19 cellular contexts compared by ENCODE assay signal in the genomic region with DNA sequence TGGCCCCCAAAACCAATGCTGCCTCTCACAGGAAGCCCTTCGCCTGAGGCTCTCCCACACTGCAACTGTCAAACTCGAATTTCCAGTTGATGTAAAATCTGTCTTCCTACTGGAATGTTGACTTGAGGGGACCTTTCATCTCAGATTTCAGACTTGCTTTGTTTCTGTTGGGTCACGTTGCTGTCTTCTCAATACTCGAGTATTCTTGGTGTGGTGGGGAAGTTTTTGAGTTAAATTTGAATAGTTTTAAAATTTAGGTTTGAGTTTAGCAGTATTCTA. TPM values are rescaled to one million over a fixed set of nuclear protein-coding genes. Genes with fewer than 3 reads are reported as not detected.
DNase-seq lines count a peak whose midpoint lies in the region; ATAC-seq and TF ChIP-seq lines count a peak whose summit lies in the region.
"Had no signal": no experiment of that assay in that cellular context is flagged by ENCODE, and none has a peak within 500 bp of the region (broad histone marks: within the 10 kb centered on the region; RNA-seq: fewer than 3 reads in every experiment).

No MANE protein-coding gene starts in this region.

- DNase-seq in ELF-1 (ENCODE audit: low read depth, low spot score) = peak; percentile 57
- peak; percentile 70 to 90 for DNase-seq in PC-9
- no peak for DNase-seq in mesothelial cell of epicardium (ENCODE audit: low spot score in 2 of 2, unreplicated experiment in 2 of 2)
- no peak for DNase-seq in NCI-H1930 (lab: John Stamatoyannopoulos, UW)
- DNase-seq in SIG-M5 treated with dmso at 0.1 percent for 504 hours (lab: John Stamatoyannopoulos, UW; ENCODE audit: unreplicated experiment) = no peak
- DNase-seq in NCI-H226 = no peak
- DNase-seq: CD8-positive, alpha-beta memory T cell; DMS53; GF-D8; Kasumi-1; MG63; NCI-H1048; NCI-H1417 treated with DMSO at 0.1 percent for 48 hours; NCI-H187; NCI-H2171 treated with DMSO at 0.1 percent for 48 hours; NCI-H446 had no signal

- H3F3A ChIP-seq in PC-9 (ENCODE audit: insufficient read depth, low read depth) = peaks cover 36% of the 10 kb centered on the region

- CTCF ChIA-PET in PC-9 (lab: Charles Lee) = interaction anchor here (1.7 kb wide), 1 partner anchor 46 kb away, joined by 3 read pairs; no protein-coding TSS in a partner anchor

- no TSS peak for BruUV-seq in PC-9 (replicated peaks; lab: Mats Ljungman, UMichigan)

- no peak overlapping the region for H3K4me3 Mint-ChIP-seq in mesothelial cell of epicardium
- H3K4me3 Mint-ChIP-seq: CD8-positive, alpha-beta memory T cell had no signal

- H3K4me2 ChIP-seq in PC-9 = peak overlapping the region; percentile 85

- no peaks in the 10 kb centered on the region for H3K9me2 ChIP-seq in PC-9 (ENCODE audit: insufficient read depth)

- H3K4me3 ChIP-seq in PC-9 = peak overlapping the region; percentile 49
- H3K4me3 ChIP-seq: MG63 had no signal

- peaks cover 95% of the 10 kb centered on the region for H3K79me2 ChIP-seq in PC-9 (ENCODE audit: low read depth)

- H3K27ac Mint-ChIP-seq in mesothelial cell of epicardium = peak overlapping the region; percentile 64
- H3K27ac Mint-ChIP-seq: CD8-positive, alpha-beta memory T cell had no signal

- no peaks in the 10 kb centered on the region for H3K9me3 ChIP-seq in PC-9 (ENCODE audit: insufficient read depth, low read depth)
- H3K9me3 ChIP-seq: MG63 had no signal

- H3K27me3 Mint-ChIP-seq in mesothelial cell of epicardium (ENCODE audit: low read depth) = no peaks in the 10 kb centered on the region

- peaks cover 23% of the 10 kb centered on the region for H4K20me1 ChIP-seq in PC-9 (ENCODE audit: insufficient read depth)

- H3K4me1 Mint-ChIP-seq in mesothelial cell of epicardium = peaks cover 41% of the 10 kb centered on the region

- no peaks in the 10 kb centered on the region for H3K9me3 Mint-ChIP-seq in mesothelial cell of epicardium
- H3K9me3 Mint-ChIP-seq: CD8-positive, alpha-beta memory T cell had no signal

- H2AFZ ChIP-seq in PC-9 = no peak overlapping the region

- peak overlapping the region; percentile 91 for H3K27ac ChIP-seq in PC-9

- H3K36me3 Mint-ChIP-seq in mesothelial cell of epicardium = no peaks in the 10 kb centered on the region
- H3K36me3 Mint-ChIP-seq: CD8-positive, alpha-beta memory T cell had no signal

- H3K27me3 ChIP-seq in PC-9 (ENCODE audit: insufficient read depth, low read depth) = no peaks in the 10 kb centered on the region
- H3K27me3 ChIP-seq: MG63 had no signal

- TF ChIP-seq CTCF in PC-9 (conservative IDR thresholded peaks at IDR 0.05) = no peak
- no peak for TF ChIP-seq CTCF in mesothelial cell of epicardium (IDR thresholded peaks at IDR 0.05; ENCODE audit: unreplicated experiment)

- H3K4me1 ChIP-seq in PC-9 (replicated peaks; ENCODE audit: insufficient read depth) = peaks cover 58% of the 10 kb centered on the region

- intact Hi-C loops in PC-9 (cut with micrococcal nuclease; ENCODE audit: unreplicated experiment) = loop anchor here (1.0 to 5.0 kb wide), 4 partner anchors 48 to 373 kb away; no protein-coding TSS in a partner anchor

- 0 out of 2 replicates have a peak, but pooled peaks cover 4% of the 10 kb centered on the region for H3K36me3 ChIP-seq in PC-9 (ENCODE audit: low read depth)
- H3K36me3 ChIP-seq: MG63 had no signal

- ATAC-seq in SK-N-SH treated with all-trans-retinoic acid at 6 μM for 48 hours = no peak
- ATAC-seq: Right ventricle myocardium inferior had no signal

- POLR2A ChIA-PET in PC-9 (lab: Charles Lee; ENCODE audit: unreplicated experiment) = no interaction called here

TF ChIP-seq in SK-N-SH treated with all-trans-retinoic acid at 6 μM for 48 hours, 23 proteins besides CTCF, POLR2A, EP300 and RAD21:
- TF ChIP-seq ARNTL (CRISPR knock-in tag; IDR thresholded peaks at IDR 0.05; ENCODE audit: borderline replicate concordance, low read depth) (no peak), ZFP30 (CRISPR knock-in tag; IDR thresholded peaks at IDR 0.05) (no peak), ZFP3 (CRISPR knock-in tag; IDR thresholded peaks at IDR 0.05) (no peak), SNAI2 (CRISPR knock-in tag; IDR thresholded peaks at IDR 0.05) (no peak), TCF4 (CRISPR knock-in tag; IDR thresholded peaks at IDR 0.05; ENCODE audit: borderline replicate concordance) (no peak), ISL1 (CRISPR knock-in tag; IDR thresholded peaks at IDR 0.05) (no peak), TOX (CRISPR knock-in tag; IDR thresholded peaks at IDR 0.05; ENCODE audit: borderline replicate concordance) (no peak)
- TF ChIP-seq, protein P1, sequence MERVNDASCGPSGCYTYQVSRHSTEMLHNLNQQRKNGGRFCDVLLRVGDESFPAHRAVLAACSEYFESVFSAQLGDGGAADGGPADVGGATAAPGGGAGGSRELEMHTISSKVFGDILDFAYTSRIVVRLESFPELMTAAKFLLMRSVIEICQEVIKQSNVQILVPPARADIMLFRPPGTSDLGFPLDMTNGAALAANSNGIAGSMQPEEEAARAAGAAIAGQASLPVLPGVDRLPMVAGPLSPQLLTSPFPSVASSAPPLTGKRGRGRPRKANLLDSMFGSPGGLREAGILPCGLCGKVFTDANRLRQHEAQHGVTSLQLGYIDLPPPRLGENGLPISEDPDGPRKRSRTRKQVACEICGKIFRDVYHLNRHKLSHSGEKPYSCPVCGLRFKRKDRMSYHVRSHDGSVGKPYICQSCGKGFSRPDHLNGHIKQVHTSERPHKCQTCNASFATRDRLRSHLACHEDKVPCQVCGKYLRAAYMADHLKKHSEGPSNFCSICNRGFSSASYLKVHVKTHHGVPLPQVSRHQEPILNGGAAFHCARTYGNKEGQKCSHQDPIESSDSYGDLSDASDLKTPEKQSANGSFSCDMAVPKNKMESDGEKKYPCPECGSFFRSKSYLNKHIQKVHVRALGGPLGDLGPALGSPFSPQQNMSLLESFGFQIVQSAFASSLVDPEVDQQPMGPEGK (CRISPR knock-in tag; IDR thresholded peaks at IDR 0.05; ENCODE audit: borderline replicate concordance) = no peak
- TF ChIP-seq, protein P2, sequence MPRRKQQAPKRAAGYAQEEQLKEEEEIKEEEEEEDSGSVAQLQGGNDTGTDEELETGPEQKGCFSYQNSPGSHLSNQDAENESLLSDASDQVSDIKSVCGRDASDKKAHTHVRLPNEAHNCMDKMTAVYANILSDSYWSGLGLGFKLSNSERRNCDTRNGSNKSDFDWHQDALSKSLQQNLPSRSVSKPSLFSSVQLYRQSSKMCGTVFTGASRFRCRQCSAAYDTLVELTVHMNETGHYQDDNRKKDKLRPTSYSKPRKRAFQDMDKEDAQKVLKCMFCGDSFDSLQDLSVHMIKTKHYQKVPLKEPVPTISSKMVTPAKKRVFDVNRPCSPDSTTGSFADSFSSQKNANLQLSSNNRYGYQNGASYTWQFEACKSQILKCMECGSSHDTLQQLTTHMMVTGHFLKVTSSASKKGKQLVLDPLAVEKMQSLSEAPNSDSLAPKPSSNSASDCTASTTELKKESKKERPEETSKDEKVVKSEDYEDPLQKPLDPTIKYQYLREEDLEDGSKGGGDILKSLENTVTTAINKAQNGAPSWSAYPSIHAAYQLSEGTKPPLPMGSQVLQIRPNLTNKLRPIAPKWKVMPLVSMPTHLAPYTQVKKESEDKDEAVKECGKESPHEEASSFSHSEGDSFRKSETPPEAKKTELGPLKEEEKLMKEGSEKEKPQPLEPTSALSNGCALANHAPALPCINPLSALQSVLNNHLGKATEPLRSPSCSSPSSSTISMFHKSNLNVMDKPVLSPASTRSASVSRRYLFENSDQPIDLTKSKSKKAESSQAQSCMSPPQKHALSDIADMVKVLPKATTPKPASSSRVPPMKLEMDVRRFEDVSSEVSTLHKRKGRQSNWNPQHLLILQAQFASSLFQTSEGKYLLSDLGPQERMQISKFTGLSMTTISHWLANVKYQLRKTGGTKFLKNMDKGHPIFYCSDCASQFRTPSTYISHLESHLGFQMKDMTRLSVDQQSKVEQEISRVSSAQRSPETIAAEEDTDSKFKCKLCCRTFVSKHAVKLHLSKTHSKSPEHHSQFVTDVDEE (CRISPR knock-in tag; IDR thresholded peaks at IDR 0.05) = no peak
- TF ChIP-seq, protein P3, sequence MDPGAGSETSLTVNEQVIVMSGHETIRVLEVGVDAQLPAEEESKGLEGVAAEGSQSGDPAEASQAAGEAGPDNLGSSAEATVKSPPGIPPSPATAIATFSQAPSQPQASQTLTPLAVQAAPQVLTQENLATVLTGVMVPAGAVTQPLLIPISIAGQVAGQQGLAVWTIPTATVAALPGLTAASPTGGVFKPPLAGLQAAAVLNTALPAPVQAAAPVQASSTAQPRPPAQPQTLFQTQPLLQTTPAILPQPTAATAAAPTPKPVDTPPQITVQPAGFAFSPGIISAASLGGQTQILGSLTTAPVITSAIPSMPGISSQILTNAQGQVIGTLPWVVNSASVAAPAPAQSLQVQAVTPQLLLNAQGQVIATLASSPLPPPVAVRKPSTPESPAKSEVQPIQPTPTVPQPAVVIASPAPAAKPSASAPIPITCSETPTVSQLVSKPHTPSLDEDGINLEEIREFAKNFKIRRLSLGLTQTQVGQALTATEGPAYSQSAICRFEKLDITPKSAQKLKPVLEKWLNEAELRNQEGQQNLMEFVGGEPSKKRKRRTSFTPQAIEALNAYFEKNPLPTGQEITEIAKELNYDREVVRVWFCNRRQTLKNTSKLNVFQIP (CRISPR knock-in tag; IDR thresholded peaks at IDR 0.05; ENCODE audit: borderline replicate concordance, low read depth) = no peak
TF ChIP-seq in SK-N-SH treated with all-trans-retinoic acid at 6 μM for 48 hours: peak in this region for 0.

RNA-seq across cellular contexts. Expression of a gene that starts 50.8 kb away (rescaled TPM):
- total RNA-seq in PC-9 (2021) (91.4 and 107 TPM in 2 replicates), mesothelial cell of epicardium (41.1 to 44.0 TPM (median 41.5 TPM) in 3 replicates)
- total RNA-seq: OCI-LY7 had no signal

Comparison
In these comparisons a context has a peak if more than half of its experiments do, and no peak if none do; other contexts are left out.
1. DNase-seq: peak in ELF-1 (single experiment) and PC-9 (2 of 2); none in mesothelial cell of epicardium (0 of 2), NCI-H1930 (0 of 2), SIG-M5 treated with dmso at 0.1 percent for 504 hours (single experiment) and NCI-H226 (single experiment).